27 cellular contexts compared by ENCODE assay signal in the genomic region with DNA sequence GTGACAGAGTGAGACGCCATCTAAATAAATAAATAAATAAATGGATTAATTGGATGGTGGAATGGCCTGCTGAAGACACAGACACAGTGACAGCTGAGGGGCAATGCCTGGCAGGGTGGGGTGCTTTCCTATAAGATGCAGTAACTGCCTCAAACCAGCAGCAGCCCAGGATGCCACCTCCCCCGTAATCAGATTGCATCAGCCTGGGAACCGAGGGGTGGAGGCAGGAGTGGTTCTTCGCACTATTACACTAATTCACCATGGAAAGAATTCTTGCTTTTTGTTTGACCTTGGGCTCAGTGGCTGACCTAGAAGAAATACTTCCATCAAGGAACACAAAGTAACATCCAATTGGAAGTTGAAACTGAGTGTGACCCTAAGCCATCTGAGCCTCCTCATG.
"Had no signal": no experiment of that assay in that cellular context is flagged by ENCODE, and none has a peak within 500 bp of the region (broad histone marks: within the 10 kb centered on the region; RNA-seq: fewer than 3 reads in every experiment).

No MANE protein-coding gene starts in this region.

- H3K27ac Mint-ChIP-seq: effector memory CD8-positive, alpha-beta T cell; memory B cell; mesothelial cell of epicardium; natural killer cell treated with Interleukin-12 subunit alpha and Interleukin-12 subunit beta and Interleukin-15 and Interleukin-18, amount 100 ng/mL, for 72 hours; progenitor cell of endocrine pancreas; stimulated activated naive CD8-positive, alpha-beta T cell treated with anti-CD3 and anti-CD28 coated beads, Interleukin-15, amount 100 ng/mL, for 72 hours had no signal

- H3K4me3 ChIP-seq: esophagus squamous epithelium, heart right ventricle, lung, mucosa of descending colon, pancreas, right lobe of liver, suprapubic skin, transverse colon, upper lobe of right lung, uterus had no signal

- H3K9me3 ChIP-seq: esophagus squamous epithelium, heart right ventricle, mucosa of descending colon, neutrophil, pancreas, right lobe of liver, suprapubic skin, transverse colon, upper lobe of right lung, uterus had no signal

- H3K36me3 ChIP-seq: esophagus squamous epithelium, heart right ventricle, neutrophil, pancreas, right lobe of liver, suprapubic skin, transverse colon, upper lobe of right lung, uterus had no signal

- ATAC-seq: effector memory CD8-positive, alpha-beta T cell; natural killer cell treated with Interleukin-12 subunit alpha and Interleukin-12 subunit beta and Interleukin-15 and Interleukin-18, amount 100 ng/mL, for 72 hours; stimulated activated naive CD8-positive, alpha-beta T cell treated with anti-CD3 and anti-CD28 coated beads, Interleukin-15, amount 100 ng/mL, for 72 hours had no signal

- H3K27me3 ChIP-seq: heart right ventricle, neutrophil, pancreas, right lobe of liver, suprapubic skin, transverse colon, upper lobe of right lung, uterus had no signal

- H3K27ac ChIP-seq: esophagus squamous epithelium, heart right ventricle, neutrophil, pancreas, right lobe of liver, suprapubic skin, transverse colon, upper lobe of right lung, uterus had no signal

- DNase-seq: cortex of kidney; effector memory CD8-positive, alpha-beta T cell; esophagus squamous epithelium; foreskin melanocyte; glutamatergic neuron; heart right ventricle; hippocampal formation; naive B cell; pancreas; right lobe of liver; stimulated activated CD4-positive, alpha-beta T cell treated with anti-CD3 and anti-CD28 coated beads, Interleukin-15, amount 100 ng/mL, for 24 hours; stimulated activated CD4-positive, alpha-beta T cell treated with anti-CD3 and anti-CD28 coated beads, Interleukin-2, amount 100 ng/mL, for 48 hours; stimulated activated CD8-positive, alpha-beta memory T cell treated with anti-CD3 and anti-CD28 coated beads, Interleukin-4, amount 100 ng/mL, for 48 hours; stimulated activated naive CD4-positive, alpha-beta T cell; stimulated activated naive CD8-positive, alpha-beta T cell treated with anti-CD3 and anti-CD28 coated beads, Interleukin-15, amount 100 ng/mL, for 72 hours; transverse colon; upper lobe of right lung; uterus had no signal

- H3K27me3 Mint-ChIP-seq: naive B cell; progenitor cell of endocrine pancreas; stimulated activated naive CD8-positive, alpha-beta T cell treated with anti-CD3 and anti-CD28 coated beads, Interleukin-15, amount 100 ng/mL, for 72 hours had no signal

- H3K4me1 Mint-ChIP-seq: memory B cell; naive B cell; neural crest cell; stimulated activated naive CD8-positive, alpha-beta T cell treated with anti-CD3 and anti-CD28 coated beads, Interleukin-15, amount 100 ng/mL, for 72 hours had no signal

- H3K9me3 Mint-ChIP-seq: effector memory CD8-positive, alpha-beta T cell; memory B cell; natural killer cell treated with Interleukin-12 subunit alpha and Interleukin-12 subunit beta and Interleukin-15 and Interleukin-18, amount 100 ng/mL, for 72 hours had no signal

- H3K4me1 ChIP-seq: esophagus squamous epithelium, heart right ventricle, pancreas, right lobe of liver, suprapubic skin, transverse colon, upper lobe of right lung, uterus had no signal

- H3K4me3 Mint-ChIP-seq: effector memory CD8-positive, alpha-beta T cell; memory B cell; mesothelial cell of epicardium; naive B cell; natural killer cell treated with Interleukin-12 subunit alpha and Interleukin-12 subunit beta and Interleukin-15 and Interleukin-18, amount 100 ng/mL, for 72 hours; neural crest cell; stimulated activated naive CD8-positive, alpha-beta T cell treated with anti-CD3 and anti-CD28 coated beads, Interleukin-15, amount 100 ng/mL, for 72 hours had no signal
